In the genomic region with DNA sequence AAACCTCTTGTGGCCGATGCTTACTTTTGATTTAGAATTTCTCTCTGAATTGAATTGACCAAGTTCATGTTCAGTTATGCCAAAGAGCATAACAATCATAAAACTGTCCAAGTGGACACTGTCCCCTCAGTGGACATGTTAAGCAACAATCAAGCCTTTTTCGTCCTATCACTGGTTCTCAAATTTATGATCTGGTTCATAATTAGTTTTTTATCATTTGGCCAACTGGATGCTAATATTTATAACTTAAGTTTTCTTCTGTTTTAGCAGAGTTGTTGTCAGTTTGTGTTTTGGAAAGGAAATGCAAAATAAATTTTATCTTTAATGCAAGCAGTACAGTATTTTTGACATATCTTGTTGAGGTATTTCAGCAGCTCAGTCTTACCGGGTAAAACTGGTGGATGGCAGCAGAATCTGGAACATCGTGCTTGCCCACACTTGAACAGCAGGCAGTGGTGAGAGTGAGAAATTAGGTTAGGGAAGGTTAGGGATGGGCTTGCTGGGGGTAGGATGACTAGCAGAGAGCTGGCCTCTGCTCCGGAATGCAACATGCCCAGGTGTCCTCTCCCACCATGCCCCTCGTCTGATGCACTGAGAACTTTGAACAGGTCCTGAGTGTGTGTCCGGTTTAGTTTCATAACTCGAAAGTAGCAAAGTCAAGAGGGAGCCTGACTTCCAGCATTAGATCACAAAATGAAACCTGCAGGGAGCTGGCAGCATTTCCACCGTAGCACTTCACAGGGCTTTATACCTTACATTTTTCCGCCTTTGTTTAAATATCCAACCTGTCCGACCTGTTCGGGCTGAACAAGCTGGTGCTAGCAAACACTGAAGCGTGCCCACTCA, we compare ENCODE assay signal across 13 cellular contexts.
A peak's percentile ranks its signal among the peaks of the same experiment; 100 is the strongest.
DNase-seq lines count a peak whose midpoint lies in the region; ATAC-seq and TF ChIP-seq lines count a peak whose summit lies in the region.
"Had no signal": no experiment of that assay in that cellular context is flagged by ENCODE, and none has a peak within 500 bp of the region (broad histone marks: within the 10 kb centered on the region; RNA-seq: fewer than 3 reads in every experiment).

No MANE protein-coding gene starts in this region.

- H3K27me3 Mint-ChIP-seq in natural killer cell treated with Interleukin-12 subunit alpha and Interleukin-12 subunit beta and Interleukin-15 and Interleukin-18, amount 100 ng/mL, for 72 hours = no peaks in the 10 kb centered on the region
- no peaks in the 10 kb centered on the region for H3K27me3 Mint-ChIP-seq in natural killer cell (ENCODE audit: low read depth in 2 of 2)
- H3K27me3 Mint-ChIP-seq: stimulated activated memory B cell treated with anti-CD40 and anti-IgM and Interleukin-4, amounts not matched to agents 10 μg/mL and 1 μg/mL and 100 μg/mL, for 72 hours had no signal

- intact Hi-C loops in natural killer cell (cut with micrococcal nuclease) (no loop called here), body of pancreas (cut with DNase I) (no loop called here), mucosa of descending colon (cut with DNase I, micrococcal nuclease) (no loop called here)

- H3K4me1 ChIP-seq in body of pancreas (peaks cover 43% of the 10 kb centered on the region), mucosa of descending colon (ENCODE audit: low read depth) (peaks cover 18% of the 10 kb centered on the region)

- H3K4me3 ChIP-seq in body of pancreas = no peak overlapping the region
- no peak overlapping the region for H3K4me3 ChIP-seq in mucosa of descending colon

- peaks cover 27 to 38% of the 10 kb centered on the region in 2 donors for H3K4me1 Mint-ChIP-seq in natural killer cell treated with Interleukin-12 subunit alpha and Interleukin-12 subunit beta and Interleukin-15 and Interleukin-18, amount 100 ng/mL, for 72 hours (ENCODE audit: low read depth in 2 of 2)
- peaks cover 23 to 28% of the 10 kb centered on the region in 2 donors for H3K4me1 Mint-ChIP-seq in natural killer cell

- no peak overlapping the region for H3K27ac Mint-ChIP-seq in natural killer cell treated with Interleukin-12 subunit alpha and Interleukin-12 subunit beta and Interleukin-15 and Interleukin-18, amount 100 ng/mL, for 72 hours
- no peak overlapping the region for H3K27ac Mint-ChIP-seq in natural killer cell

- 24 to 33% methylated on average over 11 to 13 of the region's 13 CpGs for WGBS in body of pancreas, 2 donors

- no peak for DNase-seq in natural killer cell treated with Interleukin-12 subunit alpha and Interleukin-12 subunit beta and Interleukin-15 and Interleukin-18, amount 100 ng/mL, for 72 hours (ENCODE audit: low spot score)
- DNase-seq in natural killer cell (no peak), body of pancreas (peak; percentile 82 to 93 (median 91)), mucosa of descending colon (peak in 2 of 3 donors; percentile 52 to 80), NCI-H2171 (lab: John Stamatoyannopoulos, UW) (no peak), C1 segment of cervical spinal cord (lab: John Stamatoyannopoulos, UW) (no peak)
- DNase-seq in activated CD4-positive, alpha-beta T cell treated with anti-CD3 and anti-CD28 coated beads, Interleukin-2, amount 50 U/mL, for 1 hour = no peak
- DNase-seq in effector CD4-positive, alpha-beta T cell = no peak
- DNase-seq: ACHN, NCI-H187 had no signal

- TF ChIP-seq POLR2A in body of pancreas (IDR thresholded peaks at IDR 0.05) = peak in 2 of 3 donors; percentile 12 to 36

- no peaks in the 10 kb centered on the region for H3K27me3 ChIP-seq in body of pancreas

- no peak for ATAC-seq in natural killer cell treated with Interleukin-12 subunit alpha and Interleukin-12 subunit beta and Interleukin-15 and Interleukin-18, amount 100 ng/mL, for 72 hours
- ATAC-seq in natural killer cell (no peak), body of pancreas (peak; percentile 95), mucosa of descending colon (peak; percentile 80)

- H3K4me3 Mint-ChIP-seq in natural killer cell treated with Interleukin-12 subunit alpha and Interleukin-12 subunit beta and Interleukin-15 and Interleukin-18, amount 100 ng/mL, for 72 hours = peak overlapping the region; percentile 8
- H3K4me3 Mint-ChIP-seq in natural killer cell = no peak overlapping the region
- H3K4me3 Mint-ChIP-seq: neural crest cell; stimulated activated memory B cell treated with anti-CD40 and anti-IgM and Interleukin-4, amounts not matched to agents 10 μg/mL and 1 μg/mL and 100 μg/mL, for 72 hours had no signal

- peaks cover 0 to 2% of the 10 kb centered on the region in 2 donors for H3K36me3 ChIP-seq in body of pancreas (replicated peaks in 1 of 2; ENCODE audit: insufficient read depth in 1 of 2, low read depth in 2 of 2)
- H3K36me3 ChIP-seq in mucosa of descending colon (ENCODE audit: low read depth) = no peaks in the 10 kb centered on the region

- H3K9me3 ChIP-seq in body of pancreas (no peaks in the 10 kb centered on the region), mucosa of descending colon (no peaks in the 10 kb centered on the region)

- H3K27ac ChIP-seq in body of pancreas = peak overlapping the region; percentile 86 to 90 (median 88)

- H3K36me3 Mint-ChIP-seq in natural killer cell treated with Interleukin-12 subunit alpha and Interleukin-12 subunit beta and Interleukin-15 and Interleukin-18, amount 100 ng/mL, for 72 hours = no peaks in the 10 kb centered on the region
- H3K36me3 Mint-ChIP-seq in natural killer cell = no peaks in the 10 kb centered on the region
- H3K36me3 Mint-ChIP-seq: brain had no signal

- TF ChIP-seq CTCF in natural killer cell (IDR thresholded peaks at IDR 0.05) (no peak), body of pancreas (IDR thresholded peaks at IDR 0.05) (peak in 2 of 7 experiments; percentile 7 to 10), mucosa of descending colon (IDR thresholded peaks at IDR 0.05) (no peak)

- H3K9me3 Mint-ChIP-seq in natural killer cell treated with Interleukin-12 subunit alpha and Interleukin-12 subunit beta and Interleukin-15 and Interleukin-18, amount 100 ng/mL, for 72 hours = no peaks in the 10 kb centered on the region
- no peaks in the 10 kb centered on the region for H3K9me3 Mint-ChIP-seq in natural killer cell
- H3K9me3 Mint-ChIP-seq: brain; neural crest cell; stimulated activated memory B cell treated with anti-CD40 and anti-IgM and Interleukin-4, amounts not matched to agents 10 μg/mL and 1 μg/mL and 100 μg/mL, for 72 hours had no signal

Comparison
In these comparisons a context has a peak if more than half of its experiments do, and no peak if none do; other contexts are left out.
1. ATAC-seq: peak in body of pancreas (single experiment) and mucosa of descending colon (single experiment); none in natural killer cell treated with Interleukin-12 subunit alpha and Interleukin-12 subunit beta and Interleukin-15 and Interleukin-18, amount 100 ng/mL, for 72 hours (0 of 2) and natural killer cell (0 of 3).
2. DNase-seq: peak in body of pancreas (4 of 4) and mucosa of descending colon (2 of 3); none in natural killer cell treated with Interleukin-12 subunit alpha and Interleukin-12 subunit beta and Interleukin-15 and Interleukin-18, amount 100 ng/mL, for 72 hours (single experiment), natural killer cell (single experiment), activated CD4-positive, alpha-beta T cell treated with anti-CD3 and anti-CD28 coated beads, Interleukin-2, amount 50 U/mL, for 1 hour (single experiment), NCI-H2171 (single experiment), C1 segment of cervical spinal cord (0 of 14) and effector CD4-positive, alpha-beta T cell (single experiment).